22 cellular contexts compared by ENCODE assay signal in the genomic region with DNA sequence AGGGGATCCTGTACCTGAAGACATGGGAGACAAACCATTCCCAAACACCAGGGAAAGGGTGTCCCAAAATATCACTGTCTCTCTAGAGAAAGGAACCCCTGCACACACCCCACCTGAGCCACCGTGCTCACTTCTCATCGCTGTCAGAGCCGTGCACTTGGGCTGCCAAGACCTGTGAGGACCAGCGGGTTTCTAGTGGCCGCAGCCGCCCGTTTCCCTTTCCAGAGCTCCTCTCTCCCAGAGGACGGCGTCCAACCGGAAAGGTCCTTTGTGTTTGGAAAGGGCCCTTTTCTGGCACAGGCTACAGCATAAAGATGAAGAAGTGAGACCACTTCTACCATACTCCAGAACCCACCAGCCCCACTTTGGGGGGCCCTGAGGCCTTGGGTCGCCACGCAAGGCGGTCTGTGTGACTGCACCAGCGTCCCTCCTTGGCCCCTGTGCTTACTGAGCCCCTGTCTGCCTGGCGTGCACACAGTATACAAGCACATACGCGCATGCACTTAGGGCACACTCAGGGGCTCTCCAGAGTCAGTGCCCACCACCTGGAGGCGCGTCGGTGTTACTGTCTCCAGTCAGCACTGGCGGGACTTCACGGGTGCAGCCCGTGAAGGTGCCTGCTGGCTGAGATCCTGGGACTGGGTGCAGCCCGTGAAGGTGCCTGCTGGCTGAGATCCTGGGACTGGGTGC.
DNase-seq lines count a peak whose midpoint lies in the region; ATAC-seq and TF ChIP-seq lines count a peak whose summit lies in the region.
"Had no signal": no experiment of that assay in that cellular context is flagged by ENCODE, and none has a peak within 500 bp of the region (broad histone marks: within the 10 kb centered on the region; RNA-seq: fewer than 3 reads in every experiment).

No MANE protein-coding gene starts in this region.

- no peak overlapping the region for H3K27ac ChIP-seq in naive thymus-derived CD4-positive, alpha-beta T cell (ENCODE audit: low read depth, low read length)
- peak overlapping the region; percentile 64 to 93 (median 79) for H3K27ac ChIP-seq in thyroid gland
- H3K27ac ChIP-seq: 22Rv1, PC-9, SJSA1 had no signal

- 38 to 45% methylated on average over 4 to 14 of the region's 24 CpGs for WGBS in thyroid gland, 2 donors

- CTCF ChIA-PET in naive thymus-derived CD4-positive, alpha-beta T cell (lab: Charles Lee), result no interaction called here

- no peaks in the 10 kb centered on the region for H3K9me3 Mint-ChIP-seq in naive thymus-derived CD4-positive, alpha-beta T cell
- no peaks in the 10 kb centered on the region for H3K9me3 Mint-ChIP-seq in naive thymus-derived CD8-positive, alpha-beta T cell
- H3K9me3 Mint-ChIP-seq: GM23338, H9 had no signal

- no peaks in the 10 kb centered on the region for H3K27me3 Mint-ChIP-seq in naive thymus-derived CD4-positive, alpha-beta T cell
- H3K27me3 Mint-ChIP-seq in naive thymus-derived CD8-positive, alpha-beta T cell, result no peaks in the 10 kb centered on the region
- H3K27me3 Mint-ChIP-seq: B cell had no signal

- no peaks in the 10 kb centered on the region for H3K36me3 ChIP-seq in naive thymus-derived CD4-positive, alpha-beta T cell (ENCODE audit: control insufficient read depth in 2 of 3, insufficient read depth in 3 of 3, low read length in 3 of 3)
- no peaks in the 10 kb centered on the region for H3K36me3 ChIP-seq in thyroid gland
- H3K36me3 ChIP-seq: SJSA1 had no signal

- no peaks in the 10 kb centered on the region for H3K27me3 ChIP-seq in naive thymus-derived CD4-positive, alpha-beta T cell (ENCODE audit: control insufficient read depth in 2 of 2, insufficient read depth in 2 of 2, low read length in 2 of 2)
- H3K27me3 ChIP-seq in thyroid gland, result no peaks in the 10 kb centered on the region
- H3K27me3 ChIP-seq: SJSA1 had no signal

- no peaks in the 10 kb centered on the region for H3K9me3 ChIP-seq in naive thymus-derived CD4-positive, alpha-beta T cell (ENCODE audit: control insufficient read depth in 2 of 3, low read length in 3 of 3)
- H3K9me3 ChIP-seq in thyroid gland, result no peaks in the 10 kb centered on the region
- H3K9me3 ChIP-seq: SJSA1 had no signal

- peak in 1 of 2 donors; percentile 60 for TF ChIP-seq POLR2A in thyroid gland (IDR thresholded peaks at IDR 0.05)

- H3K4me3 Mint-ChIP-seq in naive thymus-derived CD4-positive, alpha-beta T cell, result no peak overlapping the region
- no peak overlapping the region for H3K4me3 Mint-ChIP-seq in naive thymus-derived CD8-positive, alpha-beta T cell
- H3K4me3 Mint-ChIP-seq: B cell, GM23338, H9 had no signal

- DNase-seq in NCI-H1092 treated with DMSO at 0.1 percent for 48 hours (lab: John Stamatoyannopoulos, UW) (peak; percentile 24), NCI-H1092 (lab: John Stamatoyannopoulos, UW) (no peak), thyroid gland (peak; percentile 91 to 95)
- no peak for DNase-seq in naive thymus-derived CD4-positive, alpha-beta T cell
- no peak for DNase-seq in naive thymus-derived CD8-positive, alpha-beta T cell
- no peak for DNase-seq in activated CD4-positive, alpha-beta T cell treated with anti-CD3 and anti-CD28 coated beads, Interleukin-2, amount 50 U/mL, for 4 hours
- DNase-seq: H9; Karpas-422; NCI-H1694; NCI-H446 treated with DMSO at 0.1 percent for 48 hours; NCI-H526; NCI-H82; NK-92 treated with Interleukin-12 subunit alpha and Interleukin-12 subunit beta, amount 100 ng/mL, for 24 hours; PC-9; Right ventricle myocardium superior had no signal

- ATAC-seq in esophagus mucosa, result peak; percentile 67
- peak; percentile 18 for ATAC-seq in naive thymus-derived CD4-positive, alpha-beta T cell
- ATAC-seq in naive thymus-derived CD8-positive, alpha-beta T cell, result no peak
- ATAC-seq in GM21381 (IDR thresholded peaks at IDR 0.05; ENCODE audit: unreplicated experiment), result no peak
- ATAC-seq: GM23338, HepG2 had no signal

- intact Hi-C loops in naive thymus-derived CD4-positive, alpha-beta T cell (cut with micrococcal nuclease), result no loop called here
- intact Hi-C loops in thyroid gland (cut with DNase I), result loop anchor here (10.0 kb wide), 1 partner anchor 149 kb away; no protein-coding TSS in a partner anchor

- peaks cover 0 to 13% (median 0%) of the 10 kb centered on the region in 5 donors for H3K36me3 Mint-ChIP-seq in naive thymus-derived CD4-positive, alpha-beta T cell
- no peaks in the 10 kb centered on the region for H3K36me3 Mint-ChIP-seq in naive thymus-derived CD8-positive, alpha-beta T cell

- TF ChIP-seq CTCF in thyroid gland (IDR thresholded peaks at IDR 0.05), result peak in 4 of 6 experiments; percentile 34 to 56 (median 50)

- H3K4me1 ChIP-seq in naive thymus-derived CD4-positive, alpha-beta T cell (ENCODE audit: control insufficient read depth in 2 of 2, insufficient read depth in 2 of 2, low read length in 2 of 2), result no peaks in the 10 kb centered on the region
- H3K4me1 ChIP-seq in thyroid gland, result peaks cover 22 to 31% of the 10 kb centered on the region in 2 donors
- H3K4me1 ChIP-seq: SJSA1 had no signal

- H3K4me3 ChIP-seq in naive thymus-derived CD4-positive, alpha-beta T cell (ENCODE audit: low read length), result no peak overlapping the region
- H3K4me3 ChIP-seq in thyroid gland (replicated peaks in 1 of 3), result no peak overlapping the region
- H3K4me3 ChIP-seq: GM23338, PC-9, SJSA1 had no signal

- no peak overlapping the region for H3K27ac Mint-ChIP-seq in naive thymus-derived CD4-positive, alpha-beta T cell
- no peak overlapping the region for H3K27ac Mint-ChIP-seq in naive thymus-derived CD8-positive, alpha-beta T cell
- H3K27ac Mint-ChIP-seq: B cell, H9 had no signal

- peaks cover 0 to 4% (median 0%) of the 10 kb centered on the region in 7 donors for H3K4me1 Mint-ChIP-seq in naive thymus-derived CD4-positive, alpha-beta T cell
- peaks cover 0 to 7% (median under 1%) of the 10 kb centered on the region in 4 donors for H3K4me1 Mint-ChIP-seq in naive thymus-derived CD8-positive, alpha-beta T cell
- H3K4me1 Mint-ChIP-seq: B cell, GM23338 had no signal

- POLR2A ChIA-PET in naive thymus-derived CD4-positive, alpha-beta T cell (lab: Charles Lee), result no interaction called here
- POLR2A ChIA-PET in naive thymus-derived CD8-positive, alpha-beta T cell (lab: Charles Lee), result no interaction called here

Comparison
In these comparisons a context has a peak if more than half of its experiments do, and no peak if none do; other contexts are left out.
1. DNase-seq: peak in NCI-H1092 treated with DMSO at 0.1 percent for 48 hours (single experiment) and thyroid gland (2 of 2); none in NCI-H1092 (single experiment), naive thymus-derived CD4-positive, alpha-beta T cell (0 of 9), naive thymus-derived CD8-positive, alpha-beta T cell (0 of 10) and activated CD4-positive, alpha-beta T cell treated with anti-CD3 and anti-CD28 coated beads, Interleukin-2, amount 50 U/mL, for 4 hours (0 of 2).
2. ATAC-seq: peak in esophagus mucosa (single experiment) and naive thymus-derived CD4-positive, alpha-beta T cell (single experiment); none in naive thymus-derived CD8-positive, alpha-beta T cell (0 of 2) and GM21381 (single experiment).